In genomic region chr17:48153711-48154642, GRCh38 we compare ENCODE assay signal across 9 cellular contexts. TPM values are rescaled to one million over a fixed set of nuclear protein-coding genes. Genes with fewer than 3 reads are reported as not detected.
DNase-seq lines count a peak whose midpoint lies in the region; ATAC-seq and TF ChIP-seq lines count a peak whose summit lies in the region.
"Had no signal": no experiment of that assay in that cellular context is flagged by ENCODE, and none has a peak within 500 bp of the region (broad histone marks: within the 10 kb centered on the region; RNA-seq: fewer than 3 reads in every experiment).

No MANE protein-coding gene starts in this region.

- CTCF ChIA-PET in OCI-LY7 (lab: Charles Lee; ENCODE audit: unreplicated experiment): no interaction called here

- WGBS in smooth muscle cell (ENCODE audit: low lambda C conversion rate): 56% methylated on average over 8 of the region's 8 CpGs

- POLR2A ChIA-PET in OCI-LY7 (lab: Charles Lee): no interaction called here

- intact Hi-C loops in OCI-LY7 (cut with micrococcal nuclease; ENCODE audit: unreplicated experiment): no loop called here

- peaks cover 68% of the 10 kb centered on the region for H3K27me3 ChIP-seq in smooth muscle cell (ENCODE audit: low read depth)

- H3F3A ChIP-seq in smooth muscle cell (ENCODE audit: low read depth): no peaks in the 10 kb centered on the region

- TF ChIP-seq CTCF in OCI-LY7 (conservative IDR thresholded peaks at IDR 0.05; ENCODE audit: low read length) (peak; percentile 74), epithelial cell of esophagus (IDR thresholded peaks at IDR 0.05; ENCODE audit: insufficient read depth, low read depth, low read length, missing control alignments) (peak; percentile 46), smooth muscle cell (IDR thresholded peaks at IDR 0.05; ENCODE audit: borderline replicate concordance, insufficient read depth, poor library complexity, severe bottlenecking) (peak; percentile 64)

- H3K4me1 ChIP-seq in OCI-LY7 (ENCODE audit: insufficient read depth, low read length, poor library complexity, severe bottlenecking): no peaks in the 10 kb centered on the region
- no peaks in the 10 kb centered on the region for H3K4me1 ChIP-seq in smooth muscle cell (ENCODE audit: low read depth)

- H3K4me3 ChIP-seq in OCI-LY7 (ENCODE audit: low read depth, low read length, poor library complexity, severe bottlenecking): no peak overlapping the region
- H3K4me3 ChIP-seq in epithelial cell of esophagus (ENCODE audit: low read length): no peak overlapping the region
- H3K4me3 ChIP-seq in smooth muscle cell: no peak overlapping the region

- H2AFZ ChIP-seq in OCI-LY7 (ENCODE audit: low read length) (no peak overlapping the region), smooth muscle cell (ENCODE audit: low read depth) (no peak overlapping the region)

- H3K4me2 ChIP-seq in OCI-LY7 (ENCODE audit: low read length) (no peak overlapping the region), smooth muscle cell (no peak overlapping the region)

- H4K20me1 ChIP-seq in OCI-LY7 (ENCODE audit: insufficient read depth, low read length) (no peaks in the 10 kb centered on the region), smooth muscle cell (ENCODE audit: low read depth) (no peaks in the 10 kb centered on the region)

- H3K9me3 ChIP-seq in OCI-LY7 (ENCODE audit: low read length) (no peaks in the 10 kb centered on the region), smooth muscle cell (replicated peaks; ENCODE audit: low read depth) (no peaks in the 10 kb centered on the region)

- no peaks in the 10 kb centered on the region for H3K36me3 ChIP-seq in OCI-LY7 (ENCODE audit: insufficient read depth, low read length)
- no peaks in the 10 kb centered on the region for H3K36me3 ChIP-seq in smooth muscle cell (ENCODE audit: low read depth)

- H3K9me2 ChIP-seq in OCI-LY7 (ENCODE audit: insufficient read depth, low read length): no peaks in the 10 kb centered on the region

- no peak overlapping the region for H3K9ac ChIP-seq in smooth muscle cell (ENCODE audit: low read depth)

- H3K27ac ChIP-seq in OCI-LY7 (ENCODE audit: low read depth, low read length, poor library complexity, severe bottlenecking): no peak overlapping the region
- no peak overlapping the region for H3K27ac ChIP-seq in smooth muscle cell (ENCODE audit: low read depth)

- no peaks in the 10 kb centered on the region for H3K79me2 ChIP-seq in OCI-LY7 (ENCODE audit: insufficient read depth, low read depth, low read length)
- no peaks in the 10 kb centered on the region for H3K79me2 ChIP-seq in smooth muscle cell (ENCODE audit: low read depth)

- no peak for ATAC-seq in HG02884 (IDR thresholded peaks at IDR 0.05; ENCODE audit: unreplicated experiment)

- peak; percentile 69 for DNase-seq in D341Med (ENCODE audit: low spot score)
- DNase-seq in HT1080 (ENCODE audit: low read depth): peak; percentile 28
- peak; percentile 47 for DNase-seq in OCI-LY7 (ENCODE audit: low spot score)
- DNase-seq in epithelial cell of esophagus (ENCODE audit: low read depth): peak; percentile 26
- DNase-seq in smooth muscle cell (lab: John Stamatoyannopoulos, UW; ENCODE audit: unreplicated experiment): no peak
- no peak for DNase-seq in epidermal melanocyte (ENCODE audit: insufficient read length, low spot score)
- DNase-seq in activated CD8-positive, alpha-beta memory T cell treated with anti-CD3 and anti-CD28 coated beads, Interleukin-2, amount 50 U/mL, for 4 hours: no peak
- DNase-seq: naive B cell had no signal

- BruUV-seq in OCI-LY7 (replicated peaks; lab: Mats Ljungman, UMichigan): no TSS peak

RNA-seq across cellular contexts. Expression of gene SNX11, which starts 46.4 kb away (rescaled TPM):
- total RNA-seq in HT1080 (2014; rRNA removed; shearing (Covaris generic)): 15.7 and 18.3 TPM in 2 replicates
- 12.6 and 13.1 TPM in 2 replicates for polyA plus RNA-seq in HT1080 (2015; cell fraction: cytosol; rRNA removed)
- 13.1 and 25.9 TPM in 2 replicates for polyA plus RNA-seq in HT1080 (2015; cell fraction: nucleus; rRNA removed)
- 6.5 and 12.0 TPM in 2 replicates for total RNA-seq in OCI-LY7 (2014; rRNA removed; shearing (Covaris generic))
- total RNA-seq in OCI-LY7 (2022) (16.2 and 17.6 TPM in 2 replicates), smooth muscle cell (9.9 and 15.3 TPM in 2 replicates)
- 22.7 and 22.9 TPM in 2 replicates for polyA plus RNA-seq in smooth muscle cell

RNA-seq across cellular contexts. Expression of gene CBX1, which starts 52.7 kb away (rescaled TPM):
- total RNA-seq in HT1080 (2014; rRNA removed; shearing (Covaris generic)): 67.3 and 84.4 TPM in 2 replicates
- 65.6 and 69.6 TPM in 2 replicates for polyA plus RNA-seq in HT1080 (2015; cell fraction: cytosol; rRNA removed)
- polyA plus RNA-seq in HT1080 (2015; cell fraction: nucleus; rRNA removed): 36.2 TPM in 2 replicates
- total RNA-seq in OCI-LY7 (2014; rRNA removed; shearing (Covaris generic)): 59.7 and 64.5 TPM in 2 replicates
- total RNA-seq in OCI-LY7 (2022): 68.2 and 70.4 TPM in 2 replicates
- 63.4 and 72.7 TPM in 2 replicates for total RNA-seq in smooth muscle cell
- polyA plus RNA-seq in smooth muscle cell: 32.7 and 35.6 TPM in 2 replicates

Comparison
In these comparisons a context has a peak if more than half of its experiments do, and no peak if none do; other contexts are left out.
1. DNase-seq: peak in D341Med (single experiment), HT1080 (single experiment), OCI-LY7 (single experiment) and epithelial cell of esophagus (single experiment); none in smooth muscle cell (single experiment), epidermal melanocyte (single experiment) and activated CD8-positive, alpha-beta memory T cell treated with anti-CD3 and anti-CD28 coated beads, Interleukin-2, amount 50 U/mL, for 4 hours (single experiment).
2. Peak in every context shown above with its lines, with median percentiles within 50 percentile points of each other: CTCF ChIP-seq.